Comparison of ENCODE assay signal across 8 cellular contexts in genomic region chr12:101414533-101415119, GRCh38. TPM values are rescaled to one million over a fixed set of nuclear protein-coding genes. Genes with fewer than 3 reads are reported as not detected.
DNase-seq lines count a peak whose midpoint lies in the region; TF ChIP-seq lines count a peak whose summit lies in the region.

No MANE protein-coding gene starts in this region.

- intact Hi-C loops in activated CD4-positive, alpha-beta T cell treated with anti-CD3 and anti-CD28 coated beads, Interleukin-2, amount 10 ng/mL, durations not matched to agents 24 days and 14 days (cut with micrococcal nuclease) = loop anchor here (2.0 kb wide), 4 partner anchors 282 to 416 kb away; partner anchors contain the start of genes CHPT1 and GNPTAB

- no peaks in the 10 kb centered on the region for H3K4me1 Mint-ChIP-seq in activated CD4-positive, alpha-beta T cell treated with anti-CD3 and anti-CD28 coated beads, Interleukin-2, amount 10 ng/mL, durations not matched to agents 24 days and 14 days
- H3K4me1 Mint-ChIP-seq in HFFc6 (ENCODE audit: low read depth) = peaks cover 6% of the 10 kb centered on the region; the same call in 1 of the 2 replicates

- H3K4me1 ChIP-seq in suprapubic skin = no peaks in the 10 kb centered on the region

- no peak overlapping the region for H3K27ac ChIP-seq in suprapubic skin

- H3K27me3 ChIP-seq in suprapubic skin = no peaks in the 10 kb centered on the region

- H3K36me3 Mint-ChIP-seq in activated CD4-positive, alpha-beta T cell treated with anti-CD3 and anti-CD28 coated beads, Interleukin-2, amount 10 ng/mL, durations not matched to agents 24 days and 14 days (ENCODE audit: low read depth) = no peaks in the 10 kb centered on the region
- H3K36me3 Mint-ChIP-seq in HFFc6 (ENCODE audit: low read depth) = no peaks in the 10 kb centered on the region

- H3K36me3 ChIP-seq in suprapubic skin = no peaks in the 10 kb centered on the region

- TF ChIP-seq EP300 in suprapubic skin (IDR thresholded peaks at IDR 0.05) = no peak

- H3K9me3 ChIP-seq in suprapubic skin = no peaks in the 10 kb centered on the region

- no peak overlapping the region for H3K4me3 ChIP-seq in suprapubic skin

- TF ChIP-seq CTCF in HFFc6 (IDR thresholded peaks at IDR 0.05) = peak; percentile 83
- peak; percentile 26 to 38 for TF ChIP-seq CTCF in suprapubic skin (IDR thresholded peaks at IDR 0.05)

- no peak for TF ChIP-seq POLR2A in suprapubic skin (IDR thresholded peaks at IDR 0.05)

- no peak overlapping the region for H3K27ac Mint-ChIP-seq in activated CD4-positive, alpha-beta T cell treated with anti-CD3 and anti-CD28 coated beads, Interleukin-2, amount 10 ng/mL, durations not matched to agents 24 days and 14 days
- no peak overlapping the region for H3K27ac Mint-ChIP-seq in HFFc6

- no peak overlapping the region for H3K4me3 Mint-ChIP-seq in activated CD4-positive, alpha-beta T cell treated with anti-CD3 and anti-CD28 coated beads, Interleukin-2, amount 10 ng/mL, durations not matched to agents 24 days and 14 days
- H3K4me3 Mint-ChIP-seq in HFFc6 = no peak overlapping the region

- H3K27me3 Mint-ChIP-seq in activated CD4-positive, alpha-beta T cell treated with anti-CD3 and anti-CD28 coated beads, Interleukin-2, amount 10 ng/mL, durations not matched to agents 24 days and 14 days = peaks cover 22% of the 10 kb centered on the region
- no peaks in the 10 kb centered on the region for H3K27me3 Mint-ChIP-seq in HFFc6 (ENCODE audit: insufficient read depth)

- 0% methylated on average over 2 of the region's 2 CpGs for WGBS in suprapubic skin

- DNase-seq in activated CD4-positive, alpha-beta T cell treated with anti-CD3 and anti-CD28 coated beads, Interleukin-2, amount 10 ng/mL, durations not matched to agents 24 days and 14 days = peak; percentile 74
- DNase-seq in activated CD4-positive, alpha-beta T cell treated with anti-CD3 and anti-CD28 coated beads for 4 hours = no peak
- DNase-seq in HFFc6 (peak; percentile 58), NCI-H226 (peak; percentile 24), amniotic epithelial cell (ENCODE audit: low read depth) (peak; percentile 57), iPS DF 4.7 (ENCODE audit: extremely low read depth, low spot score) (peak; percentile 49), suprapubic skin (ENCODE audit: low spot score in 2 of 2) (no peak)
- DNase-seq in effector CD4-positive, alpha-beta T cell = no peak

- H3K9me3 Mint-ChIP-seq in activated CD4-positive, alpha-beta T cell treated with anti-CD3 and anti-CD28 coated beads, Interleukin-2, amount 10 ng/mL, durations not matched to agents 24 days and 14 days = no peaks in the 10 kb centered on the region
- no peaks in the 10 kb centered on the region for H3K9me3 Mint-ChIP-seq in HFFc6

RNA-seq across cellular contexts. Expression of gene ARL1, which starts 7.1 kb away (rescaled TPM):
- total RNA-seq in activated CD4-positive, alpha-beta T cell treated with anti-CD3 and anti-CD28 coated beads, Interleukin-2, amount 10 ng/mL, durations not matched to agents 24 days and 14 days = 77.6 and 85.4 TPM in 2 replicates
- total RNA-seq in HFFc6 (2021; fragmentation: NEBNext Ultra II Directional; extraction: Animal tissue kit (Norgen Biotek cat#: 25700)) = 100 to 1,000 TPM; 145 to 162 (median 150) TPM
- total RNA-seq in suprapubic skin = 10 to 100 TPM; 44.1 to 90.6 (median 46.1) TPM

Comparison
In these comparisons a context has a peak if more than half of its experiments do, and no peak if none do; other contexts are left out.
1. DNase-seq: peak in activated CD4-positive, alpha-beta T cell treated with anti-CD3 and anti-CD28 coated beads, Interleukin-2, amount 10 ng/mL, durations not matched to agents 24 days and 14 days (single experiment), HFFc6 (single experiment), NCI-H226 (single experiment), amniotic epithelial cell (single experiment) and iPS DF 4.7 (single experiment); none in activated CD4-positive, alpha-beta T cell treated with anti-CD3 and anti-CD28 coated beads for 4 hours (0 of 2), suprapubic skin (0 of 2) and effector CD4-positive, alpha-beta T cell (single experiment).